ENCODE assay signal across 16 cellular contexts in the genomic region with DNA sequence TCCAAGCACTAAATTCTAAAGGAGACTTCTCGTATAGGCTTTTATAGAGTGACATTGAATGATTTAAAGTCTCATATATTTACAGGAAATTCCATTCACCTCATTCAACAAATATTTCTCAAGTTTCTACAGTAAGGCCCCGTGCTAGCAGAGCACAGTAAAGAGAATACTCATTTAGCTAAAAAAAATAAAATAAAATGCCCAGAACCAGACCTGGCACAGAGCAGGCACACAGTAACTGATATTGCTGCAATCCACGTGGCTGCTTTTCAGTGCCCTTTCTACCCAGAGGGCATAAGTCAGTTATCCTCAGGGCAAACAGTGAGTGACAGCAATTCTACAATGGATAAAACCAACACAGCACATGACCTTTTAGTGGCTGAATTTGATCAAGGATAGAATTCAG. TPM values are rescaled to one million over a fixed set of nuclear protein-coding genes. Genes with fewer than 3 reads are reported as not detected.
A peak's percentile ranks its signal among the peaks of the same experiment; 100 is the strongest.
DNase-seq lines count a peak whose midpoint lies in the region; ATAC-seq and TF ChIP-seq lines count a peak whose summit lies in the region.
"Had no signal": no experiment of that assay in that cellular context is flagged by ENCODE, and none has a peak within 500 bp of the region (broad histone marks: within the 10 kb centered on the region; RNA-seq: fewer than 3 reads in every experiment).

No MANE protein-coding gene starts in this region.

- no peak overlapping the region for H2BK5ac ChIP-seq in mesenchymal stem cell (ENCODE audit: low read depth, low read length, poor library complexity, severe bottlenecking)

- H3K36me3 Mint-ChIP-seq in activated naive CD4-positive, alpha-beta T cell treated with anti-CD3 and anti-CD28 coated beads for 36 hours (ENCODE audit: low read depth), result no peaks in the 10 kb centered on the region
- H3K36me3 Mint-ChIP-seq: stimulated activated effector memory CD8-positive, alpha-beta T cell treated with anti-CD3 and anti-CD28 coated beads, Interleukin-12 subunit alpha, Interleukin-12 subunit beta, amount 100 ng/mL, for 72 hours had no signal

- H3K4me1 ChIP-seq in colonic mucosa (no peaks in the 10 kb centered on the region), mesenchymal stem cell (ENCODE audit: control insufficient read depth, insufficient read depth, low read depth, low read length) (peaks cover 11% of the 10 kb centered on the region)
- H3K4me1 ChIP-seq: lower lobe of right lung had no signal

- 18% methylated on average over 2 of the region's 3 CpGs for WGBS in mesenchymal stem cell

- H3K9me3 Mint-ChIP-seq in activated naive CD4-positive, alpha-beta T cell treated with anti-CD3 and anti-CD28 coated beads for 36 hours, result no peaks in the 10 kb centered on the region
- H3K9me3 Mint-ChIP-seq: activated CD4-positive, alpha-beta memory T cell treated with anti-CD3 and anti-CD28 coated beads, Interleukin-2, amount 10 ng/mL, durations not matched to agents 7 days and 5 days; dendritic cell treated with granulocyte-macrophage colony-stimulating factor and Interleukin-4, amounts not matched to agents 40 ng/mL and 50 ng/mL, for 4 days; stimulated activated effector memory CD8-positive, alpha-beta T cell treated with anti-CD3 and anti-CD28 coated beads, Interleukin-12 subunit alpha, Interleukin-12 subunit beta, amount 100 ng/mL, for 72 hours had no signal

- no peak overlapping the region for H4K8ac ChIP-seq in mesenchymal stem cell (ENCODE audit: low read length)

- peak overlapping the region in 1 of 2 experiments; percentile 38 for H2BK12ac ChIP-seq in mesenchymal stem cell (ENCODE audit: low read length in 2 of 2)

- no peaks in the 10 kb centered on the region for H3K27me3 ChIP-seq in colonic mucosa
- peaks cover 4 to 14% of the 10 kb centered on the region in 2 experiments for H3K27me3 ChIP-seq in mesenchymal stem cell (ENCODE audit: control insufficient read depth in 1 of 2, insufficient read depth in 1 of 2, low read length in 2 of 2)
- H3K27me3 ChIP-seq: ovary had no signal

- no peaks in the 10 kb centered on the region for H3K36me3 ChIP-seq in colonic mucosa
- no peaks in the 10 kb centered on the region for H3K36me3 ChIP-seq in mesenchymal stem cell (ENCODE audit: control insufficient read depth in 1 of 2, insufficient read depth in 2 of 2, low read depth in 1 of 2, low read length in 2 of 2)
- H3K36me3 ChIP-seq: lower lobe of right lung, ovary had no signal

- H3K4me1 Mint-ChIP-seq in activated naive CD4-positive, alpha-beta T cell treated with anti-CD3 and anti-CD28 coated beads for 36 hours (ENCODE audit: low read depth), result no peaks in the 10 kb centered on the region
- H3K4me1 Mint-ChIP-seq: activated CD4-positive, alpha-beta memory T cell treated with anti-CD3 and anti-CD28 coated beads, Interleukin-2, amount 10 ng/mL, durations not matched to agents 7 days and 5 days; stimulated activated effector memory CD8-positive, alpha-beta T cell treated with anti-CD3 and anti-CD28 coated beads, Interleukin-12 subunit alpha, Interleukin-12 subunit beta, amount 100 ng/mL, for 72 hours had no signal

- H3K4ac ChIP-seq in mesenchymal stem cell (ENCODE audit: low read depth in 1 of 2, low read length in 2 of 2), result no peak overlapping the region

- H3K9ac ChIP-seq in colonic mucosa (ENCODE audit: low read depth in 2 of 2, low read length in 2 of 2) (no peak overlapping the region), mesenchymal stem cell (ENCODE audit: low read length) (no peak overlapping the region)

- no peak overlapping the region for H3K4me3 Mint-ChIP-seq in activated naive CD4-positive, alpha-beta T cell treated with anti-CD3 and anti-CD28 coated beads for 36 hours
- H3K4me3 Mint-ChIP-seq: activated CD4-positive, alpha-beta memory T cell treated with anti-CD3 and anti-CD28 coated beads, Interleukin-2, amount 10 ng/mL, durations not matched to agents 7 days and 5 days; dendritic cell treated with granulocyte-macrophage colony-stimulating factor and Interleukin-4, amounts not matched to agents 40 ng/mL and 50 ng/mL, for 4 days; stimulated activated effector memory CD8-positive, alpha-beta T cell treated with anti-CD3 and anti-CD28 coated beads, Interleukin-12 subunit alpha, Interleukin-12 subunit beta, amount 100 ng/mL, for 72 hours had no signal

- CTCF ChIA-PET in activated naive CD4-positive, alpha-beta T cell treated with anti-CD3 and anti-CD28 coated beads for 36 hours (lab: Charles Lee), result no interaction called here

- ATAC-seq in GM21786 (IDR thresholded peaks at IDR 0.05; ENCODE audit: unreplicated experiment), result no peak
- ATAC-seq: lower lobe of right lung; stimulated activated effector memory CD8-positive, alpha-beta T cell treated with anti-CD3 and anti-CD28 coated beads, Interleukin-12 subunit alpha, Interleukin-12 subunit beta, amount 100 ng/mL, for 72 hours had no signal

- no peak overlapping the region for H2BK120ac ChIP-seq in mesenchymal stem cell (ENCODE audit: low read depth, low read length)

- H3K27ac ChIP-seq in colonic mucosa (no peak overlapping the region), mesenchymal stem cell (ENCODE audit: low read length, poor library complexity, severe bottlenecking) (peak overlapping the region; percentile 60)
- H3K27ac ChIP-seq: lower lobe of right lung, ovary had no signal

- no peak overlapping the region for H3K27ac Mint-ChIP-seq in activated naive CD4-positive, alpha-beta T cell treated with anti-CD3 and anti-CD28 coated beads for 36 hours
- H3K27ac Mint-ChIP-seq: activated CD4-positive, alpha-beta memory T cell treated with anti-CD3 and anti-CD28 coated beads, Interleukin-2, amount 10 ng/mL, durations not matched to agents 7 days and 5 days; dendritic cell treated with granulocyte-macrophage colony-stimulating factor and Interleukin-4, amounts not matched to agents 40 ng/mL and 50 ng/mL, for 4 days; stimulated activated effector memory CD8-positive, alpha-beta T cell treated with anti-CD3 and anti-CD28 coated beads, Interleukin-12 subunit alpha, Interleukin-12 subunit beta, amount 100 ng/mL, for 72 hours had no signal

- peak; percentile 50 for DNase-seq in COLO829 (ENCODE audit: low spot score)
- DNase-seq in M059J (ENCODE audit: low read depth), result peak; percentile 91
- DNase-seq in colonic mucosa, result peak; percentile 25
- no peak for DNase-seq in mesenchymal stem cell
- DNase-seq in activated naive CD4-positive, alpha-beta T cell treated with anti-CD3 and anti-CD28 coated beads for 36 hours, result no peak
- no peak for DNase-seq in head of caudate nucleus
- DNase-seq in NCI-H2081 (lab: John Stamatoyannopoulos, UW), result no peak
- DNase-seq: activated CD4-positive, alpha-beta memory T cell treated with anti-CD3 and anti-CD28 coated beads, Interleukin-2, amount 10 ng/mL, durations not matched to agents 7 days and 5 days; activated naive CD4-positive, alpha-beta T cell; H7; lower lobe of right lung; ovary; T-helper 2 cell had no signal

- H2AFZ ChIP-seq in mesenchymal stem cell (ENCODE audit: low read depth, low read length), result no peak overlapping the region

- no peak overlapping the region for H3K23ac ChIP-seq in mesenchymal stem cell (ENCODE audit: low read length in 2 of 2)

- H3K18ac ChIP-seq in mesenchymal stem cell (ENCODE audit: low read depth in 1 of 2, low read length in 2 of 2), result peak overlapping the region in 1 of 2 experiments; percentile 1

- no peaks in the 10 kb centered on the region for H3K79me1 ChIP-seq in mesenchymal stem cell (replicated peaks; ENCODE audit: low read length, poor library complexity, severe bottlenecking)

- no peak overlapping the region for H3K14ac ChIP-seq in mesenchymal stem cell (ENCODE audit: low read length in 2 of 2)

- peak overlapping the region; percentile 53 for H2AK5ac ChIP-seq in mesenchymal stem cell (ENCODE audit: low read length, severe bottlenecking)

- no peak for TF ChIP-seq CTCF in colonic mucosa (IDR thresholded peaks at IDR 0.05)

- no peak overlapping the region for H2BK15ac ChIP-seq in mesenchymal stem cell (ENCODE audit: low read depth, poor library complexity, severe bottlenecking)

- H3K9me3 ChIP-seq in colonic mucosa, result no peaks in the 10 kb centered on the region
- no peaks in the 10 kb centered on the region for H3K9me3 ChIP-seq in mesenchymal stem cell (ENCODE audit: control insufficient read depth, low read length)
- H3K9me3 ChIP-seq: lower lobe of right lung, ovary had no signal

- no peak overlapping the region for H3K4me3 ChIP-seq in colonic mucosa
- no peak overlapping the region for H3K4me3 ChIP-seq in mesenchymal stem cell (ENCODE audit: insufficient read depth in 1 of 2, low read depth in 1 of 2, low read length in 2 of 2)
- H3K4me3 ChIP-seq: lower lobe of right lung, ovary had no signal

- H3K27me3 Mint-ChIP-seq in activated naive CD4-positive, alpha-beta T cell treated with anti-CD3 and anti-CD28 coated beads for 36 hours (ENCODE audit: low read depth), result peaks cover 4% of the 10 kb centered on the region

- no peak overlapping the region for H4K91ac ChIP-seq in mesenchymal stem cell (ENCODE audit: low read length)

- H3K4me2 ChIP-seq in mesenchymal stem cell (ENCODE audit: low read length, poor library complexity, severe bottlenecking), result no peak overlapping the region

- intact Hi-C loops in colonic mucosa (cut with DNase I) (no loop called here), head of caudate nucleus (cut with DNase I) (no loop called here)
- intact Hi-C loops in activated naive CD4-positive, alpha-beta T cell treated with anti-CD3 and anti-CD28 coated beads for 36 hours (cut with micrococcal nuclease), result no loop called here

RNA-seq across cellular contexts. Expression of a gene that starts 52.6 kb away (rescaled TPM):
- total RNA-seq in M059J (2014; rRNA removed; shearing (Covaris generic)), result 207 and 214 TPM in 2 replicates
- 10 to 100 TPM; 88.0 to 99.9 TPM for total RNA-seq in colonic mucosa
- polyA plus RNA-seq in mesenchymal stem cell (2013, experiment 1 of 2), result 159 TPM
- polyA plus RNA-seq in mesenchymal stem cell (2013, experiment 2 of 2), result 162 TPM
- total RNA-seq in activated naive CD4-positive, alpha-beta T cell treated with anti-CD3 and anti-CD28 coated beads for 36 hours, result 100 to 1,000 TPM; 131 to 132 TPM

Comparison
In these comparisons a context has a peak if more than half of its experiments do, and no peak if none do; other contexts are left out.
1. DNase-seq: peak in COLO829 (single experiment), M059J (single experiment) and colonic mucosa (single experiment); none in mesenchymal stem cell (single experiment), activated naive CD4-positive, alpha-beta T cell treated with anti-CD3 and anti-CD28 coated beads for 36 hours (single experiment), head of caudate nucleus (0 of 42) and NCI-H2081 (0 of 2).